ENCODE assay signal across 7 cellular contexts in genomic region chr2:69893684-69894481, GRCh38. TPM values are rescaled to one million over a fixed set of nuclear protein-coding genes. Genes with fewer than 3 reads are reported as not detected.
DNase-seq lines count a peak whose midpoint lies in the region; ATAC-seq and TF ChIP-seq lines count a peak whose summit lies in the region.

TSS of gene SNRNP27 (plus strand) at chr2:69893956. CDS start at chr2:69893985, 29 bp downstream.

- H3K27me3 Mint-ChIP-seq in activated CD4-positive, alpha-beta T cell treated with anti-CD3 and anti-CD28 coated beads, Interleukin-2, amount 10 ng/mL, durations not matched to agents 7 days and 5 days: peaks cover 1% of the 10 kb centered on the region

- peak; percentile 79 for TF ChIP-seq POLR2A in GM18505 (IDR thresholded peaks at IDR 0.05; ENCODE audit: borderline replicate concordance, extremely low read depth, insufficient read depth, insufficient read length)

- DNase-seq in NCI-H69 (lab: John Stamatoyannopoulos, UW): peak; percentile 85
- DNase-seq in activated CD4-positive, alpha-beta T cell treated with anti-CD3 and anti-CD28 coated beads, Interleukin-2, amount 10 ng/mL, durations not matched to agents 7 days and 5 days: peak; percentile 85
- DNase-seq in coronary artery (ENCODE audit: low spot score): peak; percentile 89
- peak; percentile 64 to 74 (median 70) for DNase-seq in stimulated activated CD4-positive, alpha-beta T cell treated with anti-CD3 and anti-CD28 coated beads, Interleukin-1b, Interleukin-23, amount 100 ng/mL, for 24 hours (ENCODE audit: low read depth in 4 of 4, low spot score in 1 of 4)

- H3K27ac Mint-ChIP-seq in activated CD4-positive, alpha-beta T cell treated with anti-CD3 and anti-CD28 coated beads, Interleukin-2, amount 10 ng/mL, durations not matched to agents 7 days and 5 days: peak within 1 kb of the TSS; percentile 99

- H3K9me3 Mint-ChIP-seq in activated CD4-positive, alpha-beta T cell treated with anti-CD3 and anti-CD28 coated beads, Interleukin-2, amount 10 ng/mL, durations not matched to agents 7 days and 5 days: peaks cover 5% of the 10 kb centered on the region

- CTCF ChIA-PET in activated CD4-positive, alpha-beta T cell treated with anti-CD3 and anti-CD28 coated beads, Interleukin-2, amount 10 ng/mL, durations not matched to agents 7 days and 5 days (lab: Charles Lee): interaction anchor here (0.6 to 1.8 kb wide), 9 partner anchors 17 to 879 kb away, joined by 3 to 6 read pairs (median 3); partner anchors contain the start of genes MXD1 and SNRPG

- H3K4me3 ChIP-seq in coronary artery: peak within 1 kb of the TSS; percentile 86

- H3K4me3 Mint-ChIP-seq in activated CD4-positive, alpha-beta T cell treated with anti-CD3 and anti-CD28 coated beads, Interleukin-2, amount 10 ng/mL, durations not matched to agents 7 days and 5 days: peak within 1 kb of the TSS; percentile 100

- peaks cover 33% of the 10 kb centered on the region for H3K36me3 Mint-ChIP-seq in activated CD4-positive, alpha-beta T cell treated with anti-CD3 and anti-CD28 coated beads, Interleukin-2, amount 10 ng/mL, durations not matched to agents 7 days and 5 days (ENCODE audit: low read depth)

- ATAC-seq in GM18505 (IDR thresholded peaks at IDR 0.05; ENCODE audit: unreplicated experiment): peak; percentile 76
- ATAC-seq in HG03159 (IDR thresholded peaks at IDR 0.05; ENCODE audit: unreplicated experiment): peak; percentile 66

- peaks cover 47% of the 10 kb centered on the region for H3K4me1 Mint-ChIP-seq in activated CD4-positive, alpha-beta T cell treated with anti-CD3 and anti-CD28 coated beads, Interleukin-2, amount 10 ng/mL, durations not matched to agents 7 days and 5 days

- H3K27ac ChIP-seq in coronary artery (peak within 1 kb of the TSS; percentile 78 to 83), layer of hippocampus (ENCODE audit: low read depth, low read length) (peak within 1 kb of the TSS; percentile 59)

- TF ChIP-seq CTCF in coronary artery (IDR thresholded peaks at IDR 0.05): no peak

- no peaks in the 10 kb centered on the region for H3K27me3 ChIP-seq in layer of hippocampus (ENCODE audit: control insufficient read depth, insufficient read depth, low read length)

- POLR2A ChIA-PET in activated CD4-positive, alpha-beta T cell treated with anti-CD3 and anti-CD28 coated beads, Interleukin-2, amount 10 ng/mL, durations not matched to agents 7 days and 5 days (lab: Charles Lee): interaction anchor here (0.6 kb wide), 1 partner anchor 93 kb away, joined by 15 read pairs; no protein-coding TSS in a partner anchor

RNA-seq across cellular contexts. Expression of gene SNRNP27, which starts in this region (rescaled TPM):
- 10 to 100 TPM; 58.1 to 62.8 TPM for total RNA-seq in activated CD4-positive, alpha-beta T cell treated with anti-CD3 and anti-CD28 coated beads, Interleukin-2, amount 10 ng/mL, durations not matched to agents 7 days and 5 days

Comparison
In these comparisons a context has a peak if more than half of its experiments do, and no peak if none do; other contexts are left out.
1. Peak in every context shown above with its lines: DNase-seq, ATAC-seq, H3K4me3 ChIP-seq and H3K27ac ChIP-seq.